ENCODE assay signal across 1 cellular context in genomic region chr14:37791384-37792036, GRCh38.
TF ChIP-seq lines count a peak whose summit lies in the region.

No MANE protein-coding gene starts in this region.

TF ChIP-seq in HepG2, 621 proteins besides CTCF, POLR2A, EP300 and RAD21 (continued from another document and continues in another):
- TF ChIP-seq EEA1 (CRISPR knock-in tag; IDR thresholded peaks at IDR 0.05; ENCODE audit: borderline replicate concordance): no peak
- peak; percentile 75; the same call in 1 of the 2 replicates for TF ChIP-seq IKZF5 (CRISPR knock-in tag; IDR thresholded peaks at IDR 0.05)
- no peak for TF ChIP-seq SOX6 (IDR thresholded peaks at IDR 0.05)
- TF ChIP-seq SOX6 (CRISPR knock-in tag; IDR thresholded peaks at IDR 0.05): peak; percentile 77
- no peak for TF ChIP-seq GABPA (IDR thresholded peaks at IDR 0.05; ENCODE audit: low read depth, low read length)
- peak; percentile 86 for TF ChIP-seq GABPA (CRISPR knock-in tag; IDR thresholded peaks at IDR 0.05; ENCODE audit: low read depth)
- peak; percentile 100 for TF ChIP-seq ZNF644 (CRISPR knock-in tag; IDR thresholded peaks at IDR 0.05; ENCODE audit: low read depth)
- TF ChIP-seq ARID4A (CRISPR knock-in tag; IDR thresholded peaks at IDR 0.05; ENCODE audit: borderline replicate concordance): peak; percentile 36; the same call in 1 of the 2 replicates
- TF ChIP-seq FOXP1 (IDR thresholded peaks at IDR 0.05): 0 out of 2 replicates have a peak, but pooled peaks have one; percentile 35
- peak; percentile 94 for TF ChIP-seq FOXP1 (CRISPR knock-in tag; IDR thresholded peaks at IDR 0.05)
- 0 out of 2 replicates have a peak, but pooled peaks have one; percentile 65 for TF ChIP-seq ZSCAN29 (CRISPR knock-in tag; conservative IDR thresholded peaks at IDR 0.05)
- TF ChIP-seq TCF12 (IDR thresholded peaks at IDR 0.05): no peak
- TF ChIP-seq TCF12 (CRISPR knock-in tag; IDR thresholded peaks at IDR 0.05): no peak
- TF ChIP-seq SP140L (CRISPR knock-in tag; IDR thresholded peaks at IDR 0.05; ENCODE audit: borderline replicate concordance): peak; percentile 90; the same call in 1 of the 2 replicates
- peak; percentile 99 for TF ChIP-seq ZNF614 (CRISPR knock-in tag; IDR thresholded peaks at IDR 0.05; ENCODE audit: borderline replicate concordance)
- peak; percentile 93; the same call in 1 of the 2 replicates for TF ChIP-seq ZKSCAN8 (CRISPR knock-in tag; IDR thresholded peaks at IDR 0.05; ENCODE audit: borderline replicate concordance)
- TF ChIP-seq PCBP1 (IDR thresholded peaks at IDR 0.05; ENCODE audit: borderline replicate concordance, low read depth, low read length): no peak
- no peak for TF ChIP-seq DZIP1 (CRISPR knock-in tag; IDR thresholded peaks at IDR 0.05)
- no peak for TF ChIP-seq MAF1 (CRISPR knock-in tag; IDR thresholded peaks at IDR 0.05; ENCODE audit: borderline replicate concordance)
- TF ChIP-seq CEBPZ (IDR thresholded peaks at IDR 0.05; ENCODE audit: low read length): no peak
- peak; percentile 90 for TF ChIP-seq SOX5 (CRISPR knock-in tag; IDR thresholded peaks at IDR 0.05; ENCODE audit: borderline replicate concordance)
- TF ChIP-seq ASH2L (IDR thresholded peaks at IDR 0.05; ENCODE audit: insufficient read length, low read depth, low read length): peak; percentile 78
- no peak for TF ChIP-seq ZNF709 (CRISPR knock-in tag; IDR thresholded peaks at IDR 0.05)
- peak; percentile 90 for TF ChIP-seq FOXA1 (IDR thresholded peaks at IDR 0.05)
- peak; percentile 95 for TF ChIP-seq FOXA1 (CRISPR knock-in tag; IDR thresholded peaks at IDR 0.05)
- TF ChIP-seq HOMEZ (CRISPR knock-in tag; IDR thresholded peaks at IDR 0.05; ENCODE audit: low read depth): peak; percentile 100
- TF ChIP-seq GATA4 (IDR thresholded peaks at IDR 0.05; ENCODE audit: borderline replicate concordance, low read depth): no peak; the same call in 1 of the 2 replicates
- no peak for TF ChIP-seq ATRX (CRISPR knock-in tag; IDR thresholded peaks at IDR 0.05; ENCODE audit: borderline replicate concordance)
- TF ChIP-seq ZNF124 (CRISPR knock-in tag; IDR thresholded peaks at IDR 0.05): peak; percentile 94; the same call in 1 of the 2 replicates
- peak; percentile 99 for TF ChIP-seq FOXA3 (CRISPR knock-in tag; IDR thresholded peaks at IDR 0.05)
- peak; percentile 96 for TF ChIP-seq NFIC (IDR thresholded peaks at IDR 0.05; ENCODE audit: low read length)
- TF ChIP-seq TAF1 (CRISPR knock-in tag; IDR thresholded peaks at IDR 0.05): no peak
- no peak for TF ChIP-seq CREB3 (CRISPR knock-in tag; IDR thresholded peaks at IDR 0.05)
- peak; percentile 92 for TF ChIP-seq SKIL (CRISPR knock-in tag; IDR thresholded peaks at IDR 0.05; ENCODE audit: borderline replicate concordance)
- TF ChIP-seq GABPB1 (CRISPR knock-in tag; IDR thresholded peaks at IDR 0.05): peak; percentile 73
- 0 out of 2 replicates have a peak, but pooled peaks have one; percentile 25 for TF ChIP-seq HOXA5 (CRISPR knock-in tag; IDR thresholded peaks at IDR 0.05)
- peak; percentile 93; the same call in 1 of the 2 replicates for TF ChIP-seq STAT6 (CRISPR knock-in tag; IDR thresholded peaks at IDR 0.05; ENCODE audit: borderline replicate concordance)
- TF ChIP-seq ERF (CRISPR knock-in tag; IDR thresholded peaks at IDR 0.05): peak; percentile 98
- TF ChIP-seq ZNF546 (CRISPR knock-in tag; conservative IDR thresholded peaks at IDR 0.05): no peak
- no peak for TF ChIP-seq CREB1 (IDR thresholded peaks at IDR 0.05)
- peak; percentile 37; the same call in 1 of the 2 replicates for TF ChIP-seq CREB1 (CRISPR knock-in tag; IDR thresholded peaks at IDR 0.05)
- peak; percentile 34; the same call in 1 of the 2 replicates for TF ChIP-seq FOXK2 (IDR thresholded peaks at IDR 0.05)
- TF ChIP-seq ATAD3A (CRISPR knock-in tag; IDR thresholded peaks at IDR 0.05): no peak
- peak; percentile 99 for TF ChIP-seq EHMT2 (IDR thresholded peaks at IDR 0.05; ENCODE audit: borderline replicate concordance, low read depth, low read length)
- no peak for TF ChIP-seq ZNF777 (CRISPR knock-in tag; IDR thresholded peaks at IDR 0.05)
